In the genomic region with DNA sequence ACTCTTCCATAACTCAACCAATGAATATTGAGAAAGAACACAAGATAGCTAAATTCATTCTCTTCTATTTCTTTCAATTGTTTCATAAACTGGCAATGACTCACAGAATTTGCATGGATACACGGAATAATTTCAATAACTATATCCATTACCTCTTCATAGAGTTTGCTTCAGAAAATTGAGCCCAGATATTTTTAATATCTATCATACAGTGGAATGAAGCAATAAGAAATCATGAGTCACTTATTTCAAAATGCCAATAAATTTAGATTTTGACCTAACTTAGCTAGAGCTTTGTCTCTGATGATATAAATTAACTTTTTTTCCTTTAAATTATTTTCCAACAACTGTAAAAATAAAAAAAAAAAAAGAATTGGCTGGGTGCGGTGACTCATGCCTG, we compare ENCODE assay signal across 24 cellular contexts.
"Had no signal": no experiment of that assay in that cellular context is flagged by ENCODE, and none has a peak within 500 bp of the region (broad histone marks: within the 10 kb centered on the region; RNA-seq: fewer than 3 reads in every experiment).

No MANE protein-coding gene starts in this region.

- DNase-seq: activated CD4-positive, alpha-beta T cell treated with anti-CD3 and anti-CD28 coated beads for 48 hours; activated CD4-positive, alpha-beta T cell treated with anti-CD3 and anti-CD28 coated beads, Interleukin-2, amount 50 U/mL, for 48 hours; activated CD8-positive, alpha-beta memory T cell treated with anti-CD3 and anti-CD28 coated beads, Interleukin-2, amount 50 U/mL, for 4 hours; activated gamma-delta T cell; activated naive CD4-positive, alpha-beta T cell treated with anti-CD3 and anti-CD28 coated beads, Interleukin-2, amount 10 ng/mL, durations not matched to agents 7 days and 5 days; activated naive CD8-positive, alpha-beta T cell treated with anti-CD3 and anti-CD28 coated beads, Interleukin-2, amount 10 ng/mL, durations not matched to agents 7 days and 5 days; activated T-cell treated with anti-CD3 and anti-CD28 coated beads, Interleukin-2, amount 50 U/mL, for 1 hour; amniotic stem cell; brain microvascular endothelial cell; caudate nucleus; cortex of kidney; effector memory CD8-positive, alpha-beta T cell; left lung; lower lobe of right lung; mesenchymal stem cell; naive thymus-derived CD8-positive, alpha-beta T cell; occipital lobe; psoas muscle; spleen; stimulated activated naive CD4-positive, alpha-beta T cell had no signal

- H2AFZ ChIP-seq: neural progenitor cell, parathyroid adenoma had no signal

- H3K9me3 ChIP-seq: left lung, lower lobe of right lung had no signal

- H3K4me2 ChIP-seq: neural progenitor cell had no signal

- H3K27ac ChIP-seq: brain microvascular endothelial cell, left lung, lower lobe of right lung, neural progenitor cell, parathyroid adenoma, psoas muscle, right atrium auricular region, spleen, tibial nerve had no signal

- H3K79me2 ChIP-seq: parathyroid adenoma had no signal

- H3K27me3 ChIP-seq: brain microvascular endothelial cell, left lung, neural progenitor cell, right atrium auricular region, spleen, tibial nerve had no signal

- H3K9ac ChIP-seq: neural progenitor cell, parathyroid adenoma had no signal

- H3K36me3 ChIP-seq: brain microvascular endothelial cell, left lung, lower lobe of right lung, neural progenitor cell, right atrium auricular region, spleen, tibial nerve had no signal

- H3K4me1 ChIP-seq: lower lobe of right lung, neural progenitor cell, parathyroid adenoma, psoas muscle, right atrium auricular region, spleen, tibial nerve had no signal

- ATAC-seq: effector memory CD8-positive, alpha-beta T cell; left lung; lower lobe of right lung; naive thymus-derived CD8-positive, alpha-beta T cell; psoas muscle had no signal

- H3K4me3 ChIP-seq: left lung, lower lobe of right lung, neural progenitor cell, psoas muscle, right atrium auricular region, spleen, tibial nerve had no signal
